In genomic region chr5:143400541-143401252, GRCh38 we compare ENCODE assay signal across 8 cellular contexts. TPM values are rescaled to one million over a fixed set of nuclear protein-coding genes. Genes with fewer than 3 reads are reported as not detected.
DNase-seq lines count a peak whose midpoint lies in the region; ATAC-seq and TF ChIP-seq lines count a peak whose summit lies in the region.

No MANE protein-coding gene starts in this region.

- H3K27me3 ChIP-seq in Panc1 (ENCODE audit: control insufficient read depth, insufficient read depth, low read length) (no peaks in the 10 kb centered on the region), esophagus squamous epithelium (no peaks in the 10 kb centered on the region)

- H3K4me1 ChIP-seq in Panc1 (ENCODE audit: control insufficient read depth, insufficient read depth, low read length) (peaks cover 39% of the 10 kb centered on the region), esophagus squamous epithelium (peaks cover 17 to 65% (median 21%) of the 10 kb centered on the region in 3 donors)

- H3K4me3 ChIP-seq in Panc1 (ENCODE audit: low read depth in 2 of 2, low read length in 2 of 2), result peak overlapping the region; percentile 91
- H3K4me3 ChIP-seq in esophagus squamous epithelium, result peak overlapping the region; percentile 68 to 96 (median 84)

- POLR2A ChIA-PET in Panc1 (lab: Charles Lee), result interaction anchor here (0.6 kb wide), 1 partner anchor 84 kb away, joined by 5 read pairs; no protein-coding TSS in a partner anchor

- no TSS peak for BruUV-seq in Panc1 (replicated peaks; lab: Mats Ljungman, UMichigan)

- DNase-seq in GM13977 (ENCODE audit: low spot score), result peak; percentile 22
- DNase-seq in Panc1 (ENCODE audit: low read depth, low spot score), result no peak
- no peak for DNase-seq in esophagus squamous epithelium (lab: John Stamatoyannopoulos, UW)
- DNase-seq in sciatic nerve (ENCODE audit: low spot score), result peak; percentile 58
- no peak for DNase-seq in iPS-NIHi7 (ENCODE audit: extremely low spot score)
- DNase-seq in Kasumi-1 (lab: John Stamatoyannopoulos, UW), result no peak
- DNase-seq in GM19240 (ENCODE audit: insufficient read length, low spot score), result no peak

- intact Hi-C loops in Panc1 (cut with micrococcal nuclease; ENCODE audit: unreplicated experiment) (no loop called here), esophagus squamous epithelium (cut with DNase I) (loop anchor here (10.0 kb wide), 3 partner anchors 386 to 476 kb away; no protein-coding TSS in a partner anchor), sciatic nerve (cut with DNase I) (loop anchor here (10.0 kb wide), 2 partner anchors 424 to 476 kb away; no protein-coding TSS in a partner anchor)

- H3K27ac ChIP-seq in Panc1 (ENCODE audit: low read length) (peak overlapping the region; percentile 89), esophagus squamous epithelium (peak overlapping the region in 3 of 4 donors; percentile 36 to 99 (median 99))

- TF ChIP-seq CTCF in GM13977 (IDR thresholded peaks at IDR 0.05; ENCODE audit: extremely low read depth, insufficient read depth, missing control alignments), result no peak
- no peak for TF ChIP-seq CTCF in Panc1 (IDR thresholded peaks at IDR 0.05)
- no peak for TF ChIP-seq CTCF in esophagus squamous epithelium (IDR thresholded peaks at IDR 0.05)

- in situ Hi-C loops in GM13977 (cut with MboI; ENCODE audit: low pct_unique_long_range_greater_than_20kb, low sequenced_read_pairs, unreplicated experiment) (loop anchor here (10.0 to 25.0 kb wide), 2 partner anchors 386 to 412 kb away; partner anchors contain the start of gene HMHB1), Panc1 (cut with HindIII; ENCODE audit: low pct_unique_long_range_greater_than_20kb, low sequenced_read_pairs) (no loop called here)

- CTCF ChIA-PET in Panc1 (lab: Charles Lee), result no interaction called here

- H3K36me3 ChIP-seq in Panc1 (ENCODE audit: control insufficient read depth, insufficient read depth, low read length) (peaks cover 8% of the 10 kb centered on the region), esophagus squamous epithelium (peaks cover 0 to 7% (median 0%) of the 10 kb centered on the region in 3 donors)

- 35 to 46% methylated on average over 9 to 10 of the region's 10 CpGs for WGBS in esophagus squamous epithelium, 2 donors

- ATAC-seq in Panc1, result no peak
- ATAC-seq in sciatic nerve, result no peak
- no peak for ATAC-seq in GM21528 (IDR thresholded peaks at IDR 0.05; ENCODE audit: low FRiP score, unreplicated experiment)

- H3K9me3 ChIP-seq in Panc1 (ENCODE audit: control insufficient read depth, insufficient read depth, low read depth, low read length) (no peaks in the 10 kb centered on the region; the same call in 1 of the 2 replicates), esophagus squamous epithelium (no peaks in the 10 kb centered on the region)

- TF ChIP-seq POLR2A in esophagus squamous epithelium (IDR thresholded peaks at IDR 0.05), result no peak

RNA-seq across cellular contexts. Expression of gene NR3C1, which starts 2.8 kb away (rescaled TPM):
- total RNA-seq in Panc1 (2021; ENCODE audit: unreplicated experiment) (52.6 TPM), esophagus squamous epithelium (10 to 100 TPM; 16.7 to 51.1 (median 26.1) TPM), sciatic nerve (148 TPM)
- 15.0 TPM for polyA plus RNA-seq in Panc1 (2012; ENCODE audit: insufficient read length)

Comparison
In these comparisons a context has a peak if more than half of its experiments do, and no peak if none do; other contexts are left out.
1. DNase-seq: peak in GM13977 (single experiment) and sciatic nerve (single experiment); none in Panc1 (single experiment), esophagus squamous epithelium (single experiment), iPS-NIHi7 (single experiment), Kasumi-1 (0 of 2) and GM19240 (single experiment).